Comparison of ENCODE assay signal across 19 cellular contexts in genomic region chr9:79185866-79186265, GRCh38.
"Had no signal": no experiment of that assay in that cellular context is flagged by ENCODE, and none has a peak within 500 bp of the region (broad histone marks: within the 10 kb centered on the region; RNA-seq: fewer than 3 reads in every experiment).

No MANE protein-coding gene starts in this region.

- ATAC-seq: activated T-helper 17 cell treated with anti-CD3 and anti-CD28 coated beads, Interleukin-2, amount 50 U/mL, for 72 hours; body of pancreas; left lung; natural killer cell; right cardiac atrium; stimulated activated naive CD8-positive, alpha-beta T cell treated with anti-CD3 and anti-CD28 coated beads, Interleukin-15, Interleukin-2, amounts not matched to agents 100 U/mL and 50 U/mL, for 24 hours had no signal

- H3K4me1 Mint-ChIP-seq: activated T-helper 17 cell treated with anti-CD3 and anti-CD28 coated beads, Interleukin-2, amount 50 U/mL, for 72 hours; central memory CD8-positive, alpha-beta T cell; natural killer cell had no signal

- H3K27ac ChIP-seq: body of pancreas, dorsolateral prefrontal cortex, esophagus muscularis mucosa, left lung, suprapubic skin had no signal

- H3K36me3 ChIP-seq: esophagus muscularis mucosa, left lung, suprapubic skin had no signal

- H3K4me1 ChIP-seq: body of pancreas, left lung, suprapubic skin had no signal

- H3K9me3 Mint-ChIP-seq: activated naive CD4-positive, alpha-beta T cell treated with anti-CD3 and anti-CD28 coated beads for 36 hours; central memory CD8-positive, alpha-beta T cell had no signal

- H3K9me3 ChIP-seq: body of pancreas, suprapubic skin had no signal

- H3K4me3 Mint-ChIP-seq: activated naive CD4-positive, alpha-beta T cell treated with anti-CD3 and anti-CD28 coated beads for 36 hours; activated T-helper 17 cell treated with anti-CD3 and anti-CD28 coated beads, Interleukin-2, amount 50 U/mL, for 72 hours; central memory CD8-positive, alpha-beta T cell; natural killer cell; type B pancreatic cell had no signal

- H3K27me3 ChIP-seq: body of pancreas, esophagus muscularis mucosa, left lung, suprapubic skin had no signal

- DNase-seq: activated CD4-positive, alpha-beta T cell treated with anti-CD3 and anti-CD28 coated beads, Interleukin-2, amount 50 U/mL, for 1 hour; activated naive CD4-positive, alpha-beta T cell treated with anti-CD3 and anti-CD28 coated beads for 36 hours; activated T-cell treated with anti-CD3 and anti-CD28 coated beads for 4 hours; body of pancreas; dorsolateral prefrontal cortex; left lung; natural killer cell; right cardiac atrium; stimulated activated CD4-positive, alpha-beta T cell treated with anti-CD3 and anti-CD28 coated beads, Interleukin-12 subunit alpha, Interleukin-12 subunit beta, amount 100 ng/mL, for 4 hours; stimulated activated CD4-positive, alpha-beta T cell treated with anti-CD3 and anti-CD28 coated beads, Interleukin-2, amount 100 ng/mL, for 48 hours; stimulated activated naive CD8-positive, alpha-beta T cell treated with anti-CD3 and anti-CD28 coated beads, Interleukin-15, Interleukin-2, amounts not matched to agents 100 U/mL and 50 U/mL, for 24 hours; T-helper 2 cell had no signal

- H3K4me3 ChIP-seq: body of pancreas, dorsolateral prefrontal cortex, esophagus muscularis mucosa, left lung, suprapubic skin had no signal

- H3K27ac Mint-ChIP-seq: activated naive CD4-positive, alpha-beta T cell treated with anti-CD3 and anti-CD28 coated beads for 36 hours; activated T-helper 17 cell treated with anti-CD3 and anti-CD28 coated beads, Interleukin-2, amount 50 U/mL, for 72 hours; natural killer cell; type B pancreatic cell had no signal

- FAIRE-seq: endometrium, keratinocyte had no signal

- H3K36me3 Mint-ChIP-seq: natural killer cell had no signal
